In the genomic region with DNA sequence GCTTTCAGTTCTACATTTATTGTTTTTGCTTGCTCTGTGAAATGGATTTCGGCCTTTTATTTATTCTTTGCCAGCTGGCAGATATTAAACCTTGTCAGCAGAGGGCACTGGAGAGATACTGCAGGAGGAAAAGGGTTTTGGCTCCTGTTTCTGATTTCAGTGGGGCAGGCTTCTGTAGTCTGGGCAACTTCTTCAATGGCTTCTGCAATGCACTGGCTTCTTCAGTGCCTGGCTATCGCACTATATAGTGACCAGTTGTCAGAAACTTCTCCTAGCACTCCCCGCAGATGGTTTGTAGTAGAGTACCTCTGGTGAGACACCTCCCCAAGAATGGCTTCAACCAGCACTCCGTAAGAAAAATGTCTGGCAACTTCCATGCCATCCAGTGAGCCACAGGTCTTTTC, we compare ENCODE assay signal across 9 cellular contexts. TPM values are rescaled to one million over a fixed set of nuclear protein-coding genes. Genes with fewer than 3 reads are reported as not detected.
DNase-seq lines count a peak whose midpoint lies in the region; ATAC-seq lines count a peak whose summit lies in the region.
"Had no signal": no experiment of that assay in that cellular context is flagged by ENCODE, and none has a peak within 500 bp of the region (broad histone marks: within the 10 kb centered on the region; RNA-seq: fewer than 3 reads in every experiment).

No MANE protein-coding gene starts in this region.

- peaks cover 23 to 32% of the 10 kb centered on the region in 2 donors for H3K4me1 Mint-ChIP-seq in immature natural killer cell

- H3K27me3 ChIP-seq in MG63 = no peaks in the 10 kb centered on the region

- DNase-seq in NCI-H1417 (lab: John Stamatoyannopoulos, UW) (peak; percentile 5 to 64 (median 12)), NCI-H1417 treated with DMSO at 0.1 percent for 48 hours (lab: John Stamatoyannopoulos, UW) (no peak), MG63 (peak; percentile 32), SHP77 (lab: John Stamatoyannopoulos, UW) (peak; percentile 14 to 21), immature natural killer cell (peak; percentile 47 to 58 (median 53))
- peak; percentile 46 for DNase-seq in stimulated activated CD8-positive, alpha-beta memory T cell treated with anti-CD3 and anti-CD28 coated beads, Interleukin-4, amount 100 ng/mL, for 48 hours

- no peak for ATAC-seq in HG03025 (IDR thresholded peaks at IDR 0.05; ENCODE audit: low FRiP score, unreplicated experiment)

- no peaks in the 10 kb centered on the region for H3K9me3 ChIP-seq in MG63

- H3K4me3 Mint-ChIP-seq in immature natural killer cell = peak overlapping the region in 1 of 5 donors; percentile 39

- peaks cover 0 to 17% (median 13%) of the 10 kb centered on the region in 3 donors for H3K36me3 Mint-ChIP-seq in immature natural killer cell

- no peaks in the 10 kb centered on the region for H3K9me3 Mint-ChIP-seq in immature natural killer cell

- peak overlapping the region; percentile 61 to 87 (median 76) for H3K27ac Mint-ChIP-seq in immature natural killer cell

- H3K4me3 ChIP-seq in MG63 = no peak overlapping the region

- peak overlapping the region; percentile 60 for H3K27ac ChIP-seq in angular gyrus (ENCODE audit: low read depth, low read length)

- peaks cover 9 to 12% (median 10%) of the 10 kb centered on the region in 3 donors for H3K27me3 Mint-ChIP-seq in immature natural killer cell (ENCODE audit: low read depth in 3 of 3)

- H3K36me3 ChIP-seq in MG63 = peaks cover 3% of the 10 kb centered on the region

RNA-seq across cellular contexts. Expression of a gene that starts 3.2 kb away (rescaled TPM):
- 13.9 and 14.6 TPM in 2 replicates for total RNA-seq in MG63 (2014; rRNA removed; shearing (Covaris generic); ENCODE audit: low replicate concordance)
- 10 to 100 TPM in 2 of 3 donors, 1 to 10 TPM in 1; 8.8 to 27.0 (median 11.8) TPM for polyA plus RNA-seq in immature natural killer cell

RNA-seq across cellular contexts. Expression of a gene that starts 22.2 kb away (rescaled TPM):
- total RNA-seq in MG63 (2014; rRNA removed; shearing (Covaris generic); ENCODE audit: low replicate concordance) = 55.7 and 62.7 TPM in 2 replicates
- polyA plus RNA-seq in immature natural killer cell = 10 to 100 TPM; 44.0 to 66.2 (median 57.6) TPM

RNA-seq across cellular contexts. Expression of a gene that starts 22.6 kb away (rescaled TPM):
- 34.3 and 44.0 TPM in 2 replicates for total RNA-seq in MG63 (2014; rRNA removed; shearing (Covaris generic); ENCODE audit: low replicate concordance)
- 100 to 1,000 TPM in 2 of 3 donors, 10 to 100 TPM in 1; 94.7 to 164 (median 137) TPM for polyA plus RNA-seq in immature natural killer cell

RNA-seq across cellular contexts. Expression of a gene that starts 47.1 kb away (rescaled TPM):
- not detected in 2 replicates for total RNA-seq in MG63 (2014; rRNA removed; shearing (Covaris generic); ENCODE audit: low replicate concordance)
- not detected for polyA plus RNA-seq in immature natural killer cell
- total RNA-seq: glomerular endothelial cell had no signal
